In genomic region chr21:44338971-44339910, GRCh38 we compare ENCODE assay signal across 8 cellular contexts. TPM values are rescaled to one million over a fixed set of nuclear protein-coding genes. Genes with fewer than 3 reads are reported as not detected.
DNase-seq lines count a peak whose midpoint lies in the region; ATAC-seq lines count a peak whose summit lies in the region.

Gene CFAP410 (minus strand): TSS chr21:44339390. CDS start chr21:44339194, 196 bp downstream.

- peak; percentile 79 for ATAC-seq in GM21367 (IDR thresholded peaks at IDR 0.05; ENCODE audit: unreplicated experiment)

- POLR2A ChIA-PET in activated CD8-positive, alpha-beta memory T cell treated with anti-CD3 and anti-CD28 coated beads for 36 hours (lab: Charles Lee): interaction anchor here (0.5 to 1.4 kb wide), 3 partner anchors 14 to 562 kb away, joined by 3 to 4 read pairs (median 3); partner anchors contain the start of gene TRPM2

- peak; percentile 85 for DNase-seq in COLO829 (ENCODE audit: low spot score)
- DNase-seq in HT1080 (ENCODE audit: low read depth): peak; percentile 89
- peak; percentile 89 to 96 for DNase-seq in NOMO-1 (lab: John Stamatoyannopoulos, UW; ENCODE audit: unreplicated experiment in 2 of 2)
- peak; percentile 93 for DNase-seq in effector CD8-positive, alpha-beta T cell (lab: John Stamatoyannopoulos, UW)
- peak; percentile 96 for DNase-seq in medulla oblongata (ENCODE audit: extremely low spot score)
- peak; percentile 86 to 91 (median 91) for DNase-seq in stimulated activated CD4-positive, alpha-beta T cell treated with anti-CD3 and anti-CD28 coated beads, TNF-alpha, amount 100 ng/mL, for 48 hours (ENCODE audit: low read depth in 3 of 3)

- CTCF ChIA-PET in activated CD8-positive, alpha-beta memory T cell treated with anti-CD3 and anti-CD28 coated beads for 36 hours (lab: Charles Lee): interaction anchor here (1.3 to 3.6 kb wide), 2 partner anchors 41 to 116 kb away, joined by 5 to 9 read pairs; partner anchors contain the start of gene LRRC3

RNA-seq across cellular contexts. Expression of gene CFAP410, which starts in this region (rescaled TPM):
- 4.2 and 4.5 TPM in 2 replicates for total RNA-seq in HT1080 (2014; rRNA removed; shearing (Covaris generic))
- 4.8 and 5.3 TPM in 2 replicates for polyA plus RNA-seq in HT1080 (2015; cell fraction: cytosol; rRNA removed)
- polyA plus RNA-seq in HT1080 (2015; cell fraction: nucleus; rRNA removed): 10.1 and 12.8 TPM in 2 replicates
- total RNA-seq in activated CD8-positive, alpha-beta memory T cell treated with anti-CD3 and anti-CD28 coated beads for 36 hours: 10 to 100 TPM; 15.4 to 16.1 TPM

Comparison
In these comparisons a context has a peak if more than half of its experiments do, and no peak if none do; other contexts are left out.
1. Peak in every context shown above with its lines: DNase-seq and ATAC-seq.